21 cellular contexts compared by ENCODE assay signal in genomic region chr3:64939747-64940450, GRCh38.
"Had no signal": no experiment of that assay in that cellular context is flagged by ENCODE, and none has a peak within 500 bp of the region (broad histone marks: within the 10 kb centered on the region; RNA-seq: fewer than 3 reads in every experiment).

No MANE protein-coding gene starts in this region.

- H3K4me1 Mint-ChIP-seq: activated CD4-positive, alpha-beta T cell treated with anti-CD3 and anti-CD28 coated beads for 36 hours; activated naive CD8-positive, alpha-beta T cell treated with anti-CD3 and anti-CD28 coated beads for 36 hours; natural killer cell had no signal

- H3K36me3 Mint-ChIP-seq: activated naive CD8-positive, alpha-beta T cell treated with anti-CD3 and anti-CD28 coated beads for 36 hours; natural killer cell had no signal

- H3K4me3 Mint-ChIP-seq: activated CD4-positive, alpha-beta T cell treated with anti-CD3 and anti-CD28 coated beads for 36 hours; activated naive CD4-positive, alpha-beta T cell treated with anti-CD3 and anti-CD28 coated beads for 36 hours; activated naive CD8-positive, alpha-beta T cell treated with anti-CD3 and anti-CD28 coated beads for 36 hours; natural killer cell; T-helper 2 cell treated with Interferon-gamma antibody and Interleukin-4, amounts not matched to agents 5 μg/mL and 100 μg/mL, for 36 hours had no signal

- H3K27ac Mint-ChIP-seq: activated CD4-positive, alpha-beta T cell treated with anti-CD3 and anti-CD28 coated beads for 36 hours; activated naive CD4-positive, alpha-beta T cell treated with anti-CD3 and anti-CD28 coated beads for 36 hours; activated naive CD8-positive, alpha-beta T cell treated with anti-CD3 and anti-CD28 coated beads for 36 hours; natural killer cell; T-helper 2 cell treated with Interferon-gamma antibody and Interleukin-4, amounts not matched to agents 5 μg/mL and 100 μg/mL, for 36 hours had no signal

- H3K27me3 ChIP-seq: adrenal gland, body of pancreas, esophagus squamous epithelium, spleen, suprapubic skin, tibial nerve had no signal

- H3K27me3 Mint-ChIP-seq: activated CD4-positive, alpha-beta T cell treated with anti-CD3 and anti-CD28 coated beads for 36 hours had no signal

- ATAC-seq: activated CD4-positive, alpha-beta T cell treated with anti-CD3 and anti-CD28 coated beads for 36 hours; body of pancreas; natural killer cell; right cardiac atrium had no signal

- H3K9me3 ChIP-seq: adrenal gland, body of pancreas, esophagus squamous epithelium, suprapubic skin, tibial nerve had no signal

- H3K36me3 ChIP-seq: adrenal gland, esophagus squamous epithelium, spleen, suprapubic skin, tibial nerve had no signal

- H3K4me3 ChIP-seq: adrenal gland, body of pancreas, esophagus squamous epithelium, spleen, suprapubic skin, tibial nerve had no signal

- DNase-seq: activated CD4-positive, alpha-beta T cell treated with anti-CD3 and anti-CD28 coated beads for 36 hours; activated CD4-positive, alpha-beta T cell treated with anti-CD3 and anti-CD28 coated beads, Interleukin-2, amount 50 U/mL, for 4 hours; activated CD4-positive, CD25-positive, alpha-beta regulatory T cell; activated effector memory CD4-positive, alpha-beta T cell treated with anti-CD3 and anti-CD28 coated beads, Interleukin-2, amount 50 U/mL, for 16 hours; activated naive CD4-positive, alpha-beta T cell treated with anti-CD3 and anti-CD28 coated beads for 36 hours; activated naive CD8-positive, alpha-beta T cell treated with anti-CD3 and anti-CD28 coated beads for 36 hours; activated T-cell treated with anti-CD3 and anti-CD28 coated beads for 4 hours; adrenal gland; aorta; body of pancreas; esophagus squamous epithelium; foreskin melanocyte; mammary epithelial cell; natural killer cell; right cardiac atrium; spleen; stimulated activated naive CD4-positive, alpha-beta T cell; T-helper 1 cell had no signal

- H3K27ac ChIP-seq: adrenal gland, body of pancreas, spleen, suprapubic skin, tibial nerve had no signal

- H3K4me1 ChIP-seq: body of pancreas had no signal
